Comparison of ENCODE assay signal across 9 cellular contexts in the genomic region with DNA sequence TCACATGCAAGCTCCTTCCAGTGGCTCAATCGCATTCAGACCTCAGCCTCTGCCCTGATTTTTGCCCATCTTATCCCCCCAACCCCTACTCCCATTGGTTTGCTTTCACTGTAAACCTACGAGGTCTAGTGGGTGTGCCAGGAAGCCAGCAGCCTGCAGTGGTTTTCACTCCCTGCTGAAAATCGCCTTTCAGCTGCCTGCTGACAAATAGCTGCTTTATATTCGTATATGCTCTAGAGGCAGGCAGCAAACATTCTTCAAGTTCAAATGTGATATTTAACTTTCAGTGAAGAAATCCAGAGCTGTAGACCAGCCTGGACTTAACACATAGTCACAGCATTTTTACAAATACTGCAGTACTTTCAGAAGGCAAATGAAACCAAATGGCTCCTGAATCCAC.
DNase-seq lines count a peak whose midpoint lies in the region; ATAC-seq and TF ChIP-seq lines count a peak whose summit lies in the region.
"Had no signal": no experiment of that assay in that cellular context is flagged by ENCODE, and none has a peak within 500 bp of the region (broad histone marks: within the 10 kb centered on the region; RNA-seq: fewer than 3 reads in every experiment).

No MANE protein-coding gene starts in this region.

- H3K27me3 Mint-ChIP-seq in activated T-cell treated with anti-CD3 and anti-CD28 coated beads, Interleukin-2, amount 50 U/mL, for 24 hours: no peaks in the 10 kb centered on the region

- peak in 3 of 4 donors; percentile 36 to 59 (median 40) for ATAC-seq in heart left ventricle
- no peak for ATAC-seq in HG03196 (IDR thresholded peaks at IDR 0.05; ENCODE audit: unreplicated experiment)
- ATAC-seq: left colon had no signal

- WGBS in heart left ventricle, 4 donors: 10 to 16% (median 13%) methylated on average over 4 of the region's 4 CpGs

- H3K4me3 ChIP-seq in heart left ventricle: peak overlapping the region in 10 of 12 donors; percentile 1 to 40 (median 28)

- H3K9me3 ChIP-seq in KOPT-K1 (ENCODE audit: insufficient read depth, low read length, poor library complexity, severe bottlenecking) (no peaks in the 10 kb centered on the region), heart left ventricle (no peaks in the 10 kb centered on the region)

- peaks cover 12 to 77% (median 49%) of the 10 kb centered on the region in 12 donors for H3K4me1 ChIP-seq in heart left ventricle

- peak; percentile 42 for DNase-seq in activated T-cell treated with anti-CD3 and anti-CD28 coated beads, Interleukin-2, amount 50 U/mL, for 24 hours
- DNase-seq in heart left ventricle: peak in 2 of 5 donors; percentile 21 to 32
- peak; percentile 15 for DNase-seq in stimulated activated CD4-positive, alpha-beta T cell treated with anti-CD3 and anti-CD28 coated beads, Interleukin-2, amount 100 ng/mL, for 4 hours (ENCODE audit: low read depth)
- DNase-seq in NCI-H82 treated with DMSO at 0.1 percent for 48 hours (lab: John Stamatoyannopoulos, UW; ENCODE audit: unreplicated experiment): no peak
- no peak for DNase-seq in NCI-H510A treated with DMSO at 0.1 percent for 48 hours (lab: John Stamatoyannopoulos, UW)
- DNase-seq in NCI-H748 (lab: John Stamatoyannopoulos, UW; ENCODE audit: unreplicated experiment): no peak

- H3K27ac Mint-ChIP-seq in activated T-cell treated with anti-CD3 and anti-CD28 coated beads, Interleukin-2, amount 50 U/mL, for 24 hours: peak overlapping the region; percentile 90

- no peaks in the 10 kb centered on the region; the same call in 1 of the 2 replicates for H3K36me3 ChIP-seq in KOPT-K1 (ENCODE audit: insufficient read depth, low read length)
- peaks cover 0 to 19% (median 13%) of the 10 kb centered on the region in 9 donors for H3K36me3 ChIP-seq in heart left ventricle

- no peak for TF ChIP-seq POLR2A in heart left ventricle (IDR thresholded peaks at IDR 0.05)

- TF ChIP-seq CTCF in heart left ventricle (IDR thresholded peaks at IDR 0.05): no peak

- H3K9me3 Mint-ChIP-seq in activated T-cell treated with anti-CD3 and anti-CD28 coated beads, Interleukin-2, amount 50 U/mL, for 24 hours: peaks cover 11% of the 10 kb centered on the region

- H3K36me3 Mint-ChIP-seq in activated T-cell treated with anti-CD3 and anti-CD28 coated beads, Interleukin-2, amount 50 U/mL, for 24 hours (ENCODE audit: low read depth): peaks cover 40% of the 10 kb centered on the region

- peak overlapping the region; percentile 73 for H3K4me3 Mint-ChIP-seq in activated T-cell treated with anti-CD3 and anti-CD28 coated beads, Interleukin-2, amount 50 U/mL, for 24 hours

- intact Hi-C loops in heart left ventricle (cut with DNase I): loop anchor here in 2 of 10 donors (5.0 kb wide), 2 partner anchors 62 to 167 kb away; partner anchors contain the start of gene SIK3 (in 1 of the 2)

- no peaks in the 10 kb centered on the region for H3K27me3 ChIP-seq in heart left ventricle

- peaks cover 81% of the 10 kb centered on the region for H3K4me1 Mint-ChIP-seq in activated T-cell treated with anti-CD3 and anti-CD28 coated beads, Interleukin-2, amount 50 U/mL, for 24 hours (ENCODE audit: low read depth)

- H3K27ac ChIP-seq in KOPT-K1 (ENCODE audit: low read depth, low read length, poor library complexity, severe bottlenecking): peak overlapping the region; percentile 75
- peak overlapping the region in 11 of 12 donors; percentile 20 to 82 (median 57) for H3K27ac ChIP-seq in heart left ventricle

Comparison
In these comparisons a context has a peak if more than half of its experiments do, and no peak if none do; other contexts are left out.
1. DNase-seq: peak in activated T-cell treated with anti-CD3 and anti-CD28 coated beads, Interleukin-2, amount 50 U/mL, for 24 hours (single experiment) and stimulated activated CD4-positive, alpha-beta T cell treated with anti-CD3 and anti-CD28 coated beads, Interleukin-2, amount 100 ng/mL, for 4 hours (single experiment); none in NCI-H82 treated with DMSO at 0.1 percent for 48 hours (single experiment), NCI-H510A treated with DMSO at 0.1 percent for 48 hours (single experiment) and NCI-H748 (single experiment).